In genomic region chr14:61860294-61860918, GRCh38 we compare ENCODE assay signal across 8 cellular contexts. TPM values are rescaled to one million over a fixed set of nuclear protein-coding genes. Genes with fewer than 3 reads are reported as not detected.
A peak's percentile ranks its signal among the peaks of the same experiment; 100 is the strongest.
DNase-seq lines count a peak whose midpoint lies in the region; ATAC-seq and TF ChIP-seq lines count a peak whose summit lies in the region.

No MANE protein-coding gene starts in this region.

- H3K36me3 Mint-ChIP-seq in CD4-positive, CD25-positive, alpha-beta regulatory T cell = no peaks in the 10 kb centered on the region
- no peaks in the 10 kb centered on the region for H3K36me3 Mint-ChIP-seq in activated CD8-positive, alpha-beta memory T cell treated with anti-CD3 and anti-CD28 coated beads, Interleukin-2, amount 10 ng/mL, durations not matched to agents 7 days and 5 days

- DNase-seq in CD4-positive, CD25-positive, alpha-beta regulatory T cell = peak; percentile 9 to 71 (median 31)
- DNase-seq in NCI-H748 treated with DMSO at 0.1 percent for 48 hours (lab: John Stamatoyannopoulos, UW) = peak; percentile 44
- DNase-seq in activated CD8-positive, alpha-beta memory T cell treated with anti-CD3 and anti-CD28 coated beads, Interleukin-2, amount 10 ng/mL, durations not matched to agents 7 days and 5 days = peak; percentile 76
- peak; percentile 24 to 37 for DNase-seq in fibroblast of lung (ENCODE audit: low read depth in 2 of 2)
- peak; percentile 11 for DNase-seq in pons (ENCODE audit: low spot score)
- no peak for DNase-seq in inferior parietal cortex (ENCODE audit: extremely low spot score)

- no peak overlapping the region for H3K27ac ChIP-seq in CD4-positive, CD25-positive, alpha-beta regulatory T cell (ENCODE audit: insufficient read depth, low read length, poor library complexity, severe bottlenecking)
- no peak overlapping the region for H3K27ac ChIP-seq in fibroblast of lung (ENCODE audit: insufficient read depth, low read length)

- no peaks in the 10 kb centered on the region for H3K4me1 ChIP-seq in CD4-positive, CD25-positive, alpha-beta regulatory T cell (ENCODE audit: control insufficient read depth, insufficient read depth, low read length, poor library complexity, severe bottlenecking)
- H3K4me1 ChIP-seq in fibroblast of lung (ENCODE audit: control insufficient read depth, extremely low read depth, insufficient read depth, low read length) = no peaks in the 10 kb centered on the region

- ATAC-seq in CD4-positive, CD25-positive, alpha-beta regulatory T cell (ENCODE audit: low read depth in 2 of 2) = peak; percentile 77 to 85
- ATAC-seq in GM18907 (IDR thresholded peaks at IDR 0.05; ENCODE audit: unreplicated experiment) (peak; percentile 98), HG03066 (IDR thresholded peaks at IDR 0.05; ENCODE audit: low read depth, unreplicated experiment) (peak; percentile 97)
- peak; percentile 90 for ATAC-seq in activated CD8-positive, alpha-beta memory T cell treated with anti-CD3 and anti-CD28 coated beads, Interleukin-2, amount 10 ng/mL, durations not matched to agents 7 days and 5 days

- no peak overlapping the region for H3K27ac Mint-ChIP-seq in CD4-positive, CD25-positive, alpha-beta regulatory T cell
- H3K27ac Mint-ChIP-seq in activated CD8-positive, alpha-beta memory T cell treated with anti-CD3 and anti-CD28 coated beads, Interleukin-2, amount 10 ng/mL, durations not matched to agents 7 days and 5 days = no peak overlapping the region

- H3K36me3 ChIP-seq in CD4-positive, CD25-positive, alpha-beta regulatory T cell (ENCODE audit: control insufficient read depth, insufficient read depth, low read length) = no peaks in the 10 kb centered on the region
- no peaks in the 10 kb centered on the region for H3K36me3 ChIP-seq in fibroblast of lung (ENCODE audit: control insufficient read depth, insufficient read depth, low read length)

- H3K9me3 ChIP-seq in CD4-positive, CD25-positive, alpha-beta regulatory T cell (ENCODE audit: control insufficient read depth in 2 of 2, low read length in 2 of 2) = no peaks in the 10 kb centered on the region
- no peaks in the 10 kb centered on the region for H3K9me3 ChIP-seq in fibroblast of lung (ENCODE audit: control insufficient read depth, insufficient read depth, low read depth, low read length)

- H2AFZ ChIP-seq in fibroblast of lung (ENCODE audit: low read length) = no peak overlapping the region

- no peak overlapping the region for H3K4me2 ChIP-seq in fibroblast of lung (ENCODE audit: extremely low read depth, insufficient read depth, low read length)

- H3K27me3 Mint-ChIP-seq in CD4-positive, CD25-positive, alpha-beta regulatory T cell = peaks cover 24% of the 10 kb centered on the region
- peaks cover 27% of the 10 kb centered on the region for H3K27me3 Mint-ChIP-seq in activated CD8-positive, alpha-beta memory T cell treated with anti-CD3 and anti-CD28 coated beads, Interleukin-2, amount 10 ng/mL, durations not matched to agents 7 days and 5 days

- CTCF ChIA-PET in activated CD8-positive, alpha-beta memory T cell treated with anti-CD3 and anti-CD28 coated beads, Interleukin-2, amount 10 ng/mL, durations not matched to agents 7 days and 5 days (lab: Charles Lee) = interaction anchor here (1.0 to 3.4 kb wide), 9 partner anchors 13 to 591 kb away, joined by 3 to 13 read pairs (median 5); no protein-coding TSS in a partner anchor

- H3K9me3 Mint-ChIP-seq in CD4-positive, CD25-positive, alpha-beta regulatory T cell = no peaks in the 10 kb centered on the region
- H3K9me3 Mint-ChIP-seq in activated CD8-positive, alpha-beta memory T cell treated with anti-CD3 and anti-CD28 coated beads, Interleukin-2, amount 10 ng/mL, durations not matched to agents 7 days and 5 days (ENCODE audit: low read depth) = no peaks in the 10 kb centered on the region

- H3K79me2 ChIP-seq in fibroblast of lung (ENCODE audit: control insufficient read depth, insufficient read depth, low read length) = no peaks in the 10 kb centered on the region

- peaks cover 10% of the 10 kb centered on the region for H3K27me3 ChIP-seq in CD4-positive, CD25-positive, alpha-beta regulatory T cell (ENCODE audit: control insufficient read depth, insufficient read depth, low read length)
- peaks cover 5% of the 10 kb centered on the region for H3K27me3 ChIP-seq in fibroblast of lung (ENCODE audit: control insufficient read depth, insufficient read depth, low read length)

- peak; percentile 78 to 93 for TF ChIP-seq CTCF in fibroblast of lung (conservative IDR thresholded peaks at IDR 0.05 in 1 of 2, IDR thresholded peaks at IDR 0.05 in 1 of 2; ENCODE audit: low read depth in 1 of 2, low read length in 2 of 2)

- no peaks in the 10 kb centered on the region for H4K20me1 ChIP-seq in fibroblast of lung (ENCODE audit: control insufficient read depth, extremely low read depth, insufficient read depth, low read length)

- peak overlapping the region in 1 of 4 donors; percentile 21 for H3K4me3 Mint-ChIP-seq in CD4-positive, CD25-positive, alpha-beta regulatory T cell
- H3K4me3 Mint-ChIP-seq in activated CD8-positive, alpha-beta memory T cell treated with anti-CD3 and anti-CD28 coated beads, Interleukin-2, amount 10 ng/mL, durations not matched to agents 7 days and 5 days = no peak overlapping the region

- H3K4me3 ChIP-seq in CD4-positive, CD25-positive, alpha-beta regulatory T cell (ENCODE audit: low read depth, low read length) = no peak overlapping the region
- H3K4me3 ChIP-seq in fibroblast of lung (replicated peaks in 1 of 4; ENCODE audit: control extremely low read depth in 1 of 4, insufficient read depth in 1 of 4, low read depth in 3 of 4, low read length in 4 of 4) = no peak overlapping the region

- H3K9ac ChIP-seq in fibroblast of lung (ENCODE audit: insufficient read depth, low read length) = no peak overlapping the region

- H3K4me1 Mint-ChIP-seq in CD4-positive, CD25-positive, alpha-beta regulatory T cell = peaks cover 0 to 6% (median 0%) of the 10 kb centered on the region in 4 donors
- H3K4me1 Mint-ChIP-seq in activated CD8-positive, alpha-beta memory T cell treated with anti-CD3 and anti-CD28 coated beads, Interleukin-2, amount 10 ng/mL, durations not matched to agents 7 days and 5 days = no peaks in the 10 kb centered on the region

RNA-seq across cellular contexts. Expression of gene SYT16, which starts 47.9 kb away (rescaled TPM):
- total RNA-seq in CD4-positive, CD25-positive, alpha-beta regulatory T cell = not detected
- not detected for polyA plus RNA-seq in CD4-positive, CD25-positive, alpha-beta regulatory T cell
- not detected for total RNA-seq in activated CD8-positive, alpha-beta memory T cell treated with anti-CD3 and anti-CD28 coated beads, Interleukin-2, amount 10 ng/mL, durations not matched to agents 7 days and 5 days
- 0.26 and 1.2 TPM in 2 replicates for total RNA-seq in fibroblast of lung
- 0.19 and 0.61 TPM in 2 replicates for polyA plus RNA-seq in fibroblast of lung
- polyA plus RNA-seq in fibroblast of lung (2012) = 0.29 and 0.30 TPM in 2 replicates
- 0.44 TPM in 1 of 2 replicates, not detected in the other for polyA minus RNA-seq in fibroblast of lung (ENCODE audit: low replicate concordance)
